Comparison of ENCODE assay signal across 25 cellular contexts in genomic region chr11:117298195-117298594, GRCh38.
"Had no signal": no experiment of that assay in that cellular context is flagged by ENCODE, and none has a peak within 500 bp of the region (broad histone marks: within the 10 kb centered on the region; RNA-seq: fewer than 3 reads in every experiment).

No MANE protein-coding gene starts in this region.

- ATAC-seq: effector memory CD8-positive, alpha-beta T cell; gastroesophageal sphincter; left cardiac atrium; lower lobe of right lung; naive thymus-derived CD4-positive, alpha-beta T cell; sciatic nerve; stimulated activated memory B cell treated with anti-CD40 and anti-IgM and Interleukin-4, amounts not matched to agents 10 μg/mL and 1 μg/mL and 100 μg/mL, for 72 hours; upper lobe of right lung had no signal

- H3K4me3 Mint-ChIP-seq: effector memory CD8-positive, alpha-beta T cell; naive thymus-derived CD4-positive, alpha-beta T cell; neural crest cell; stimulated activated memory B cell treated with anti-CD40 and anti-IgM and Interleukin-4, amounts not matched to agents 10 μg/mL and 1 μg/mL and 100 μg/mL, for 72 hours; stimulated activated naive CD8-positive, alpha-beta T cell treated with anti-CD3 and anti-CD28 coated beads, Interleukin-15, Interleukin-2, amounts not matched to agents 100 ng/mL and 50 ng/mL, for 24 hours had no signal

- H3K4me3 ChIP-seq: esophagus squamous epithelium, gastroesophageal sphincter, left ventricle myocardium inferior, lower lobe of right lung, spleen, testis, tibial nerve, upper lobe of right lung, vagina had no signal

- H3K79me2 ChIP-seq: parathyroid adenoma had no signal

- H3K27ac Mint-ChIP-seq: naive thymus-derived CD4-positive, alpha-beta T cell; stimulated activated memory B cell treated with anti-CD40 and anti-IgM and Interleukin-4, amounts not matched to agents 10 μg/mL and 1 μg/mL and 100 μg/mL, for 72 hours; stimulated activated naive CD8-positive, alpha-beta T cell treated with anti-CD3 and anti-CD28 coated beads, Interleukin-15, Interleukin-2, amounts not matched to agents 100 ng/mL and 50 ng/mL, for 24 hours had no signal

- H3K36me3 Mint-ChIP-seq: stimulated activated memory B cell treated with anti-CD40 and anti-IgM and Interleukin-4, amounts not matched to agents 10 μg/mL and 1 μg/mL and 100 μg/mL, for 72 hours had no signal

- H2AFZ ChIP-seq: parathyroid adenoma had no signal

- H3K9ac ChIP-seq: parathyroid adenoma had no signal

- H3K9me3 ChIP-seq: esophagus squamous epithelium, gastroesophageal sphincter, left ventricle myocardium inferior, lower lobe of right lung, spleen, testis, tibial nerve, upper lobe of right lung, vagina had no signal

- H3K27me3 ChIP-seq: esophagus squamous epithelium, gastroesophageal sphincter, spleen, testis, tibial nerve, upper lobe of right lung, vagina had no signal

- DNase-seq: effector memory CD8-positive, alpha-beta T cell; esophagus squamous epithelium; foreskin fibroblast; glutamatergic neuron; kidney; left cardiac atrium; left ventricle myocardium inferior; lower lobe of right lung; mesendoderm; naive thymus-derived CD4-positive, alpha-beta T cell; occipital lobe; spleen; stimulated activated CD4-positive, alpha-beta T cell treated with anti-CD3 and anti-CD28 coated beads, Interleukin-15, amount 100 ng/mL, for 24 hours; stimulated activated CD4-positive, alpha-beta T cell treated with anti-CD3 and anti-CD28 coated beads, Interleukin-1b, Interleukin-23, amount 100 ng/mL, for 48 hours; stimulated activated CD4-positive, alpha-beta T cell treated with anti-CD3 and anti-CD28 coated beads, Interleukin-4, amount 100 ng/mL, for 24 hours; testis; upper lobe of right lung had no signal

- H3K4me1 ChIP-seq: parathyroid adenoma, upper lobe of right lung had no signal

- H3K9me3 Mint-ChIP-seq: effector memory CD8-positive, alpha-beta T cell; neural crest cell; stimulated activated memory B cell treated with anti-CD40 and anti-IgM and Interleukin-4, amounts not matched to agents 10 μg/mL and 1 μg/mL and 100 μg/mL, for 72 hours; stimulated activated naive CD8-positive, alpha-beta T cell treated with anti-CD3 and anti-CD28 coated beads, Interleukin-15, Interleukin-2, amounts not matched to agents 100 ng/mL and 50 ng/mL, for 24 hours had no signal

- H3K27me3 Mint-ChIP-seq: stimulated activated naive CD8-positive, alpha-beta T cell treated with anti-CD3 and anti-CD28 coated beads, Interleukin-15, Interleukin-2, amounts not matched to agents 100 ng/mL and 50 ng/mL, for 24 hours had no signal

- H3K27ac ChIP-seq: esophagus squamous epithelium, gastroesophageal sphincter, left ventricle myocardium inferior, lower lobe of right lung, parathyroid adenoma, testis, tibial nerve, upper lobe of right lung, vagina had no signal
